Comparison of ENCODE assay signal across 16 cellular contexts in the genomic region with DNA sequence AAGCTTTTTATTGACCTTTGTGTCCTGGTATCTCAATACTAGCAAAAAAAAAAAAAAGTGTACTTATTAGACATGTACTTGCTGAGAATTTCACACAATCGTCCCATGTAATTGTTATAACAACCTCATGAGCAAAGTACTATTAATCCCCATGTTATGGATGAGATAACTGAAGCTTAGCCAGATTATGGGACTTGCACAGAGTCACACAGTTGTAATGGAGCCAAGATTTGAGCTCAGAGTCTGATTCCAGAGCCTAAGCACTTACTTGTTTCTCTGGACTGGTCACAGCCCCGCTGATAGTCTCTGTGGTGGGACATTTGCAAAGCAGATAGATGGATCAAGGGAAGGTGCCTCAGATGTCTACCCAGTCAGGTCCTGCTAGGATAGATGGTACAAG.
"Had no signal": no experiment of that assay in that cellular context is flagged by ENCODE, and none has a peak within 500 bp of the region (broad histone marks: within the 10 kb centered on the region; RNA-seq: fewer than 3 reads in every experiment).

No MANE protein-coding gene starts in this region.

- H3K27ac ChIP-seq: epithelial cell of prostate, esophagus squamous epithelium, gastrocnemius medialis, heart right ventricle, right atrium auricular region, suprapubic skin, thyroid gland had no signal

- DNase-seq: effector memory CD8-positive, alpha-beta T cell; esophagus squamous epithelium; gastrocnemius medialis; heart right ventricle; hypothalamus; islet precursor cell; mammary epithelial cell; natural killer cell; posterior cingulate gyrus; stimulated activated CD4-positive, alpha-beta T cell treated with anti-CD3 and anti-CD28 coated beads, Interleukin-2, amount 100 ng/mL, for 48 hours; stimulated activated naive CD4-positive, alpha-beta T cell treated with Interleukin-2 at 50 U/mL for 16 hours; thyroid gland had no signal

- H3K36me3 ChIP-seq: esophagus squamous epithelium, gastrocnemius medialis, heart right ventricle, right atrium auricular region, suprapubic skin, thyroid gland had no signal

- H3K27me3 ChIP-seq: esophagus squamous epithelium, gastrocnemius medialis, heart right ventricle, right atrium auricular region, suprapubic skin, thyroid gland had no signal

- H3K4me3 ChIP-seq: esophagus squamous epithelium, gastrocnemius medialis, heart right ventricle, right atrium auricular region, smooth muscle cell, suprapubic skin, thyroid gland had no signal

- H3K4me1 ChIP-seq: gastrocnemius medialis, heart right ventricle, right atrium auricular region, suprapubic skin, thyroid gland had no signal

- H3K9me3 ChIP-seq: esophagus squamous epithelium, gastrocnemius medialis, suprapubic skin, thyroid gland had no signal

- H3K4me2 ChIP-seq: smooth muscle cell had no signal

- ATAC-seq: effector memory CD8-positive, alpha-beta T cell; gastrocnemius medialis; heart right ventricle; natural killer cell had no signal
